In the genomic region with DNA sequence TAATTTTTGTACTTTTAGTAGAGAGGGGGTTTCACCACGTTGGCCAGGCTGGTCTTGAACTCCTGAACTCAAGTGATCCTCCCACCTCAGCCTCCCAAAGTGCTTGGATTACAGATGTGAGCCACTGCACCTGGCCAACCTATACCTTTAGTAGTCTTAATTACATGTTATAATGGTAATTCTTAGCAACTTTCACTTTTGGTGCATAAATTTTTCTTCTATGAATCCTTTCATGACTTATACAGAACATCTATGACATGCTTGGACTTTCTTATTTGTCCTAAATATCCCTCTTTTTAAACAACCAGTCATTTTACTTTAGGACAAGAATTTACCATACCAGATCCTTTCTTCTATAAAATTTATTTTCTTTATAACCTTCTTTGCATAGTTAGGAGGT, we compare ENCODE assay signal across 7 cellular contexts. TPM values are rescaled to one million over a fixed set of nuclear protein-coding genes. Genes with fewer than 3 reads are reported as not detected.
DNase-seq lines count a peak whose midpoint lies in the region; ATAC-seq and TF ChIP-seq lines count a peak whose summit lies in the region.
"Not testable (repeated sequence)": the region's sequence is repeated elsewhere in the genome, so short reads cannot be mapped to it uniquely, and the experiment has no call there.

No MANE protein-coding gene starts in this region.

- not testable (repeated sequence) for H3K27me3 Mint-ChIP-seq in GM23338 (ENCODE audit: insufficient read depth, low read depth, poor library complexity); activated CD4-positive, alpha-beta T cell treated with anti-CD3 and anti-CD28 coated beads, Interleukin-2, amount 10 ng/mL, durations not matched to agents 24 days and 14 days

- POLR2A ChIA-PET in OCI-LY7 (lab: Charles Lee) = not testable (repeated sequence)

- not testable (repeated sequence) for H3K27me3 ChIP-seq in GM23338 (ENCODE audit: insufficient read depth)

- H3K36me3 Mint-ChIP-seq in GM23338 (ENCODE audit: low read depth) = peaks cover 37% of the 10 kb centered on the region; the same call in 2 of the 3 replicates
- H3K36me3 Mint-ChIP-seq in activated CD4-positive, alpha-beta T cell treated with anti-CD3 and anti-CD28 coated beads, Interleukin-2, amount 10 ng/mL, durations not matched to agents 24 days and 14 days (ENCODE audit: low read depth) = not testable (repeated sequence)

- H3K4me1 ChIP-seq in GM23338 (ENCODE audit: insufficient read depth); OCI-LY7 (ENCODE audit: insufficient read depth, low read length, poor library complexity, severe bottlenecking): not testable (repeated sequence)

- H4K20me1 ChIP-seq in GM23338 (replicated peaks; ENCODE audit: insufficient read depth); OCI-LY7 (ENCODE audit: insufficient read depth, low read length): not testable (repeated sequence)

- H3K9me2 ChIP-seq in GM23338 (ENCODE audit: insufficient read depth); OCI-LY7 (ENCODE audit: insufficient read depth, low read length): not testable (repeated sequence)

- DNase-seq in ACHN = peak; percentile 16
- peak; percentile 59 for DNase-seq in GM23338 (ENCODE audit: low spot score)
- DNase-seq in Jurkat, Clone E6-1 (ENCODE audit: low read depth, low spot score) = peak; percentile 14
- peak; percentile 4 for DNase-seq in NCI-H2227 (lab: John Stamatoyannopoulos, UW; ENCODE audit: unreplicated experiment)
- DNase-seq in OCI-LY7 (ENCODE audit: low spot score) = peak; percentile 56
- DNase-seq in activated CD4-positive, alpha-beta T cell treated with anti-CD3 and anti-CD28 coated beads, Interleukin-2, amount 10 ng/mL, durations not matched to agents 24 days and 14 days = peak; percentile 44
- DNase-seq in erythroblast (lab: John Stamatoyannopoulos, UW) = peak; percentile 2 to 5

- H3K9me3 ChIP-seq in OCI-LY7 (ENCODE audit: low read length) = peaks cover 25% of the 10 kb centered on the region

- peaks cover 25% of the 10 kb centered on the region for H3K36me3 ChIP-seq in GM23338 (ENCODE audit: insufficient read depth)
- H3K36me3 ChIP-seq in OCI-LY7 (ENCODE audit: insufficient read depth, low read length) = not testable (repeated sequence)

- H3K9me3 Mint-ChIP-seq in GM23338 = peaks cover 58% of the 10 kb centered on the region
- H3K9me3 Mint-ChIP-seq in activated CD4-positive, alpha-beta T cell treated with anti-CD3 and anti-CD28 coated beads, Interleukin-2, amount 10 ng/mL, durations not matched to agents 24 days and 14 days = not testable (repeated sequence)

- H3K27ac Mint-ChIP-seq in GM23338; activated CD4-positive, alpha-beta T cell treated with anti-CD3 and anti-CD28 coated beads, Interleukin-2, amount 10 ng/mL, durations not matched to agents 24 days and 14 days: not testable (repeated sequence)

- not testable (repeated sequence) for H3K27ac ChIP-seq in GM23338 (ENCODE audit: low read depth); OCI-LY7 (ENCODE audit: low read depth, low read length, poor library complexity, severe bottlenecking)

- H3K4me3 Mint-ChIP-seq in GM23338; activated CD4-positive, alpha-beta T cell treated with anti-CD3 and anti-CD28 coated beads, Interleukin-2, amount 10 ng/mL, durations not matched to agents 24 days and 14 days: not testable (repeated sequence)

- H3F3A ChIP-seq in GM23338 (replicated peaks; ENCODE audit: low read depth) = not testable (repeated sequence)

- not testable (repeated sequence) for H3K4me1 Mint-ChIP-seq in GM23338; activated CD4-positive, alpha-beta T cell treated with anti-CD3 and anti-CD28 coated beads, Interleukin-2, amount 10 ng/mL, durations not matched to agents 24 days and 14 days

- TF ChIP-seq POLR2A in erythroblast (IDR thresholded peaks at IDR 0.05; ENCODE audit: low read length) = not testable (repeated sequence)

- ATAC-seq in GM23338 = not testable (repeated sequence)

- not testable (repeated sequence) for H3K4me3 ChIP-seq in GM23338; Jurkat, Clone E6-1 (ENCODE audit: low read length); OCI-LY7 (ENCODE audit: low read depth, low read length, poor library complexity, severe bottlenecking)

- not testable (repeated sequence) for TF ChIP-seq CTCF in GM23338 (conservative IDR thresholded peaks at IDR 0.05; ENCODE audit: low read depth in 2 of 2); OCI-LY7 (conservative IDR thresholded peaks at IDR 0.05; ENCODE audit: low read length)

- not testable (repeated sequence) for H2AFZ ChIP-seq in GM23338; OCI-LY7 (ENCODE audit: low read length)

- not testable (repeated sequence) for H3K79me2 ChIP-seq in GM23338 (replicated peaks; ENCODE audit: insufficient read depth); OCI-LY7 (ENCODE audit: insufficient read depth, low read depth, low read length)

- not testable (repeated sequence) for BruUV-seq in OCI-LY7 (replicated peaks; lab: Mats Ljungman, UMichigan)

- intact Hi-C loops in OCI-LY7 (cut with micrococcal nuclease; ENCODE audit: unreplicated experiment); activated CD4-positive, alpha-beta T cell treated with anti-CD3 and anti-CD28 coated beads, Interleukin-2, amount 10 ng/mL, durations not matched to agents 24 days and 14 days (cut with micrococcal nuclease): not testable (repeated sequence)

- not testable (repeated sequence) for H3K4me2 ChIP-seq in GM23338; OCI-LY7 (ENCODE audit: low read length)

- in situ Hi-C loops in ACHN (cut with HindIII; ENCODE audit: low pct_ligation_motif_present, low pct_unique_long_range_greater_than_20kb, low sequenced_read_pairs) = not testable (repeated sequence)

- CTCF ChIA-PET in OCI-LY7 (lab: Charles Lee; ENCODE audit: unreplicated experiment) = not testable (repeated sequence)

RNA-seq across cellular contexts. Expression of gene RBL2, which starts 10.3 kb away (rescaled TPM):
- 34.1 and 43.3 TPM in 2 replicates for total RNA-seq in GM23338 (2014; rRNA removed; shearing (Covaris generic))
- 9.8 and 15.4 TPM in 2 replicates for polyA plus RNA-seq in GM23338 (2016; fragmentation: Nextera tagmentation; extraction: Ambion mirVana)
- 57.2 TPM for polyA plus RNA-seq in Jurkat, Clone E6-1 (2012; ENCODE audit: insufficient read depth, insufficient read length)
- 44.3 and 51.1 TPM in 2 replicates for total RNA-seq in OCI-LY7 (2014; rRNA removed; shearing (Covaris generic))
- total RNA-seq in OCI-LY7 (2022) = 69.0 and 83.3 TPM in 2 replicates
- total RNA-seq in activated CD4-positive, alpha-beta T cell treated with anti-CD3 and anti-CD28 coated beads, Interleukin-2, amount 10 ng/mL, durations not matched to agents 24 days and 14 days = 66.5 and 69.9 TPM in 2 replicates

Comparison
In these comparisons a context has a peak if more than half of its experiments do, and no peak if none do; other contexts are left out.
1. DNase-seq: peak in every context shown above with its lines; median percentile 59 in GM23338; 56 in OCI-LY7; 44 in activated CD4-positive, alpha-beta T cell treated with anti-CD3 and anti-CD28 coated beads, Interleukin-2, amount 10 ng/mL, durations not matched to agents 24 days and 14 days; 16 in ACHN; 14 in Jurkat, Clone E6-1; 4 in NCI-H2227; 4 in erythroblast.